In genomic region chr22:29907753-29908515, GRCh38 we compare ENCODE assay signal across 1 cellular context.
TF ChIP-seq lines count a peak whose summit lies in the region.

No MANE protein-coding gene starts in this region.

TF ChIP-seq in HepG2, 621 proteins besides CTCF, POLR2A, EP300 and RAD21 (continued from another document):
- peak; percentile 94 for TF ChIP-seq SIX4 (CRISPR knock-in tag; IDR thresholded peaks at IDR 0.05)
- TF ChIP-seq ZFYVE20 (CRISPR knock-in tag; IDR thresholded peaks at IDR 0.05; ENCODE audit: borderline replicate concordance, low read depth) = no peak
- TF ChIP-seq ZBTB43 (CRISPR knock-in tag; conservative IDR thresholded peaks at IDR 0.05) = no peak
- no peak for TF ChIP-seq HNRNPH1 (optimal IDR thresholded peaks at IDR 0.05; ENCODE audit: low read depth, low read length)
- TF ChIP-seq MAFG (CRISPR knock-in tag; IDR thresholded peaks at IDR 0.05) = no peak
- TF ChIP-seq ZNF652 (CRISPR knock-in tag; IDR thresholded peaks at IDR 0.05; ENCODE audit: borderline replicate concordance, low read depth) = no peak
- TF ChIP-seq FOSL2 (CRISPR knock-in tag; IDR thresholded peaks at IDR 0.05) = peak; percentile 94
- no peak for TF ChIP-seq CCAR2 (optimal IDR thresholded peaks at IDR 0.05; ENCODE audit: low read depth, low read length)
- no peak for TF ChIP-seq ZXDC (CRISPR knock-in tag; IDR thresholded peaks at IDR 0.05)
- no peak for TF ChIP-seq RELA (CRISPR knock-in tag; IDR thresholded peaks at IDR 0.05)
